Comparison of ENCODE assay signal across 10 cellular contexts in the genomic region with DNA sequence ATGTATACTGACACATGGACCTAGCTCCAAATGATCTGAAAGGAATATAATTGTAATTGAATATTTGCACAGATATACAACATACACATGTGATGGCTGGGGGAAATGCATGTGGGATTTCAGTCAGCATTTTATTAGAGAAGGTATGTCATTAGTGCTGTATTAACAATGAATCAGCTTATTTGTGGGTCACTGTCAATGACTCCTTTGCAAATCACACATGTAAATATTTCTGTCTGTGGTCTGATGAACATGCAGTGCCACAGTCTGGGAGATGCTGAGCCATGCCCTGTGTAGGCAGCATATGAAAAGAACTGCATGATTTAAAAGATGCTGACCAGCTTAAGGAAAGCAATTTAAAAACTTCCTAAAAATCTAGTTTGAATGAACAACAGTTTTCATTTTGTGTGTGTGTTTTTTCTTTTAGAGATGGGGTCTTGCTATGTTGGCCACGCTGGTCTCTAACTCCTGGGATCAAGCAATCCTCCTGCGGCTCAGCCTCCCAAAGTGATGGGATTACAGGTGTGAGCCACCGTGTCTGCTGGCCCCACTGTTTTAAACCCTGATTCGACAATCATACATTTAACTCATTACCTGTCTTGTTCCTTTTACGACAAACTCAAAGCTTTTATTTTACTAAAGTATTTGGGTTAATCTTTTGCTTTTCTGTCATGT. TPM values are rescaled to one million over a fixed set of nuclear protein-coding genes. Genes with fewer than 3 reads are reported as not detected.
A peak's percentile ranks its signal among the peaks of the same experiment; 100 is the strongest.
DNase-seq lines count a peak whose midpoint lies in the region; ATAC-seq and TF ChIP-seq lines count a peak whose summit lies in the region.
"Had no signal": no experiment of that assay in that cellular context is flagged by ENCODE, and none has a peak within 500 bp of the region (broad histone marks: within the 10 kb centered on the region; RNA-seq: fewer than 3 reads in every experiment).

No MANE protein-coding gene starts in this region.

- no peak overlapping the region for H3K14ac ChIP-seq in mesenchymal stem cell (ENCODE audit: low read length in 2 of 2)

- H4K91ac ChIP-seq in mesenchymal stem cell (ENCODE audit: low read length) = no peak overlapping the region

- no peak overlapping the region for H2BK5ac ChIP-seq in mesenchymal stem cell (ENCODE audit: low read depth, low read length, poor library complexity, severe bottlenecking)

- intact Hi-C loops in heart right ventricle (cut with DNase I) = loop anchor here in 6 of 10 donors (5.0 to 10.0 kb wide), 10 partner anchors 35 to 133 kb away; no protein-coding TSS in a partner anchor
- intact Hi-C loops in heart left ventricle (cut with DNase I) = loop anchor here in 8 of 10 donors (2.0 to 10.0 kb wide), 8 partner anchors 35 to 133 kb away; no protein-coding TSS in a partner anchor
- intact Hi-C loops in MCF 10A (cut with micrococcal nuclease) = loop anchor here (10.0 kb wide), 1 partner anchor 73 kb away; no protein-coding TSS in a partner anchor
- intact Hi-C loops in upper lobe of right lung (cut with DNase I) = no loop called here
- intact Hi-C loops in head of caudate nucleus (cut with DNase I) = no loop called here

- no peak overlapping the region for H2AK5ac ChIP-seq in mesenchymal stem cell (ENCODE audit: low read length, severe bottlenecking)

- H2AFZ ChIP-seq in mesenchymal stem cell (ENCODE audit: low read depth, low read length) = no peak overlapping the region

- H3K9me3 ChIP-seq in heart right ventricle (no peaks in the 10 kb centered on the region), heart left ventricle (no peaks in the 10 kb centered on the region), mesenchymal stem cell (ENCODE audit: control insufficient read depth, low read length) (no peaks in the 10 kb centered on the region), upper lobe of right lung (no peaks in the 10 kb centered on the region)

- no peak overlapping the region for H3K27ac Mint-ChIP-seq in MCF 10A (ENCODE audit: low read depth, unreplicated experiment)
- H3K27ac Mint-ChIP-seq: stimulated activated memory B cell treated with anti-CD40 and anti-IgM and Interleukin-4, amounts not matched to agents 10 μg/mL and 1 μg/mL and 100 μg/mL, for 72 hours had no signal

- CTCF ChIA-PET in MCF 10A (lab: Yijun Ruan, JAX) = interaction anchor here (0.7 to 5.2 kb wide), 7 partner anchors 9 to 134 kb away, joined by 3 to 36 read pairs (median 6); no protein-coding TSS in a partner anchor

- ATAC-seq in heart right ventricle (no peak), heart left ventricle (no peak), upper lobe of right lung (no peak), HG03280 (IDR thresholded peaks at IDR 0.05; ENCODE audit: unreplicated experiment) (no peak)
- ATAC-seq: GM12878; stimulated activated memory B cell treated with anti-CD40 and anti-IgM and Interleukin-4, amounts not matched to agents 10 μg/mL and 1 μg/mL and 100 μg/mL, for 72 hours had no signal

- TF ChIP-seq POLR2A in heart left ventricle (IDR thresholded peaks at IDR 0.05) = no peak

- H2BK15ac ChIP-seq in mesenchymal stem cell (ENCODE audit: low read depth, poor library complexity, severe bottlenecking) = no peak overlapping the region

- H3K9me3 Mint-ChIP-seq in MCF 10A (ENCODE audit: unreplicated experiment) = no peaks in the 10 kb centered on the region
- H3K9me3 Mint-ChIP-seq: stimulated activated memory B cell treated with anti-CD40 and anti-IgM and Interleukin-4, amounts not matched to agents 10 μg/mL and 1 μg/mL and 100 μg/mL, for 72 hours had no signal

- no peaks in the 10 kb centered on the region for H3K79me1 ChIP-seq in mesenchymal stem cell (replicated peaks; ENCODE audit: low read length, poor library complexity, severe bottlenecking)

- H2BK120ac ChIP-seq in mesenchymal stem cell (ENCODE audit: low read depth, low read length) = no peak overlapping the region

- POLR2A ChIA-PET in MCF 10A (lab: Yijun Ruan, JAX) = interaction anchor here (0.6 to 10.9 kb wide), 26 partner anchors 8 to 385 kb away, joined by 3 to 219 read pairs (median 7); partner anchors contain the start of gene KLHL24

- H2BK12ac ChIP-seq in mesenchymal stem cell (ENCODE audit: low read length in 2 of 2) = no peak overlapping the region

- BruUV-seq in MCF 10A (replicated peaks; lab: Mats Ljungman, UMichigan) = TSS peak; percentile 50

- H3K4me1 ChIP-seq in heart right ventricle (peaks cover 0 to 22% (median 0%) of the 10 kb centered on the region in 9 donors), heart left ventricle (peaks cover 0 to 17% (median 2%) of the 10 kb centered on the region in 12 donors), mesenchymal stem cell (ENCODE audit: control insufficient read depth, insufficient read depth, low read depth, low read length) (peaks cover 3% of the 10 kb centered on the region), upper lobe of right lung (peaks cover 6% of the 10 kb centered on the region)

- H3K27me3 Mint-ChIP-seq in MCF 10A (ENCODE audit: insufficient read depth, unreplicated experiment) = no peaks in the 10 kb centered on the region

- peaks cover 29% of the 10 kb centered on the region for H3K4me1 Mint-ChIP-seq in MCF 10A (ENCODE audit: insufficient read depth, unreplicated experiment)
- H3K4me1 Mint-ChIP-seq: stimulated activated memory B cell treated with anti-CD40 and anti-IgM and Interleukin-4, amounts not matched to agents 10 μg/mL and 1 μg/mL and 100 μg/mL, for 72 hours had no signal

- peak overlapping the region; percentile 93 for H3K4me3 Mint-ChIP-seq in MCF 10A (ENCODE audit: unreplicated experiment)

- H3K23ac ChIP-seq in mesenchymal stem cell (ENCODE audit: low read length in 2 of 2) = no peak overlapping the region

- WGBS in heart right ventricle, 2 donors = 95 to 96% methylated on average over 5 of the region's 5 CpGs
- WGBS in heart left ventricle, 4 donors = 92 to 96% (median 96%) methylated on average over 5 of the region's 5 CpGs
- WGBS in mesenchymal stem cell = 97% methylated on average over 3 of the region's 5 CpGs

- peak overlapping the region in 6 of 10 donors; percentile 69 to 92 (median 81) for H3K4me3 ChIP-seq in heart right ventricle
- peak overlapping the region in 4 of 12 donors; percentile 61 to 96 (median 84) for H3K4me3 ChIP-seq in heart left ventricle
- peak overlapping the region in 1 of 2 experiments; percentile 91 for H3K4me3 ChIP-seq in mesenchymal stem cell (ENCODE audit: insufficient read depth in 1 of 2, low read depth in 1 of 2, low read length in 2 of 2)
- H3K4me3 ChIP-seq in upper lobe of right lung = no peak overlapping the region
- H3K4me3 ChIP-seq: GM12878 had no signal

- H3K4ac ChIP-seq in mesenchymal stem cell (ENCODE audit: low read depth in 1 of 2, low read length in 2 of 2) = no peak overlapping the region

- H3K36me3 ChIP-seq in heart right ventricle = peaks cover 0 to 2% (median 0%) of the 10 kb centered on the region in 9 donors
- H3K36me3 ChIP-seq in heart left ventricle = no peaks in the 10 kb centered on the region
- no peaks in the 10 kb centered on the region for H3K36me3 ChIP-seq in mesenchymal stem cell (ENCODE audit: control insufficient read depth in 1 of 2, insufficient read depth in 2 of 2, low read depth in 1 of 2, low read length in 2 of 2)
- H3K36me3 ChIP-seq in upper lobe of right lung = no peaks in the 10 kb centered on the region

- no peak for DNase-seq in heart right ventricle
- no peak for DNase-seq in heart left ventricle
- DNase-seq in MCF 10A (ENCODE audit: unreplicated experiment) = no peak
- no peak for DNase-seq in mesenchymal stem cell
- no peak for DNase-seq in upper lobe of right lung
- DNase-seq in head of caudate nucleus = no peak
- DNase-seq in NCI-H2196 treated with DMSO at 0.1 percent for 48 hours (lab: John Stamatoyannopoulos, UW; ENCODE audit: unreplicated experiment) = no peak

- H3K36me3 Mint-ChIP-seq in MCF 10A (ENCODE audit: insufficient read depth, unreplicated experiment) = no peaks in the 10 kb centered on the region
- H3K36me3 Mint-ChIP-seq: stimulated activated memory B cell treated with anti-CD40 and anti-IgM and Interleukin-4, amounts not matched to agents 10 μg/mL and 1 μg/mL and 100 μg/mL, for 72 hours had no signal

- no peak overlapping the region for H3K4me2 ChIP-seq in mesenchymal stem cell (ENCODE audit: low read length, poor library complexity, severe bottlenecking)

- peak overlapping the region; percentile 74 for H3K9ac ChIP-seq in mesenchymal stem cell (ENCODE audit: low read length)

- peaks cover 0 to 6% (median 0%) of the 10 kb centered on the region in 7 donors for H3K27me3 ChIP-seq in heart right ventricle
- H3K27me3 ChIP-seq in heart left ventricle = no peaks in the 10 kb centered on the region
- H3K27me3 ChIP-seq in mesenchymal stem cell (ENCODE audit: control insufficient read depth in 1 of 2, insufficient read depth in 1 of 2, low read length in 2 of 2) = peaks cover 0 to 4% of the 10 kb centered on the region in 2 experiments
- H3K27me3 ChIP-seq in upper lobe of right lung = no peaks in the 10 kb centered on the region

- no peak overlapping the region for H4K8ac ChIP-seq in mesenchymal stem cell (ENCODE audit: low read length)

- H3K27ac ChIP-seq in heart right ventricle (peak overlapping the region in 2 of 10 donors; percentile 97), heart left ventricle (peak overlapping the region in 4 of 12 donors; percentile 81 to 95 (median 94)), mesenchymal stem cell (ENCODE audit: low read length, poor library complexity, severe bottlenecking) (no peak overlapping the region), upper lobe of right lung (peak overlapping the region; percentile 90)

- no peak overlapping the region for H3K18ac ChIP-seq in mesenchymal stem cell (ENCODE audit: low read depth in 1 of 2, low read length in 2 of 2)

- TF ChIP-seq CTCF in heart right ventricle (IDR thresholded peaks at IDR 0.05) (no peak), heart left ventricle (IDR thresholded peaks at IDR 0.05) (no peak), MCF 10A (IDR thresholded peaks at IDR 0.05; ENCODE audit: unreplicated experiment) (no peak), upper lobe of right lung (IDR thresholded peaks at IDR 0.05) (no peak)

RNA-seq across cellular contexts. Expression of gene B3GNT5, which starts 0.8 kb away (rescaled TPM):
- total RNA-seq in heart right ventricle (1 to 10 TPM; 2.0 to 9.0 (median 5.8) TPM), heart left ventricle (10 to 100 TPM in 1 of 9 donors, 1 to 10 TPM in 7, under 1 TPM in 1; 0.87 to 12.3 (median 3.6) TPM), MCF 10A (2022) (80.1 and 104 TPM in 2 replicates), upper lobe of right lung (31.0 TPM)
- polyA plus RNA-seq in heart right ventricle (1 to 10 TPM; 1.7 to 2.2 TPM), heart left ventricle (1 to 10 TPM; 1.1 to 3.0 TPM)
- polyA plus RNA-seq in mesenchymal stem cell (2013, experiment 1 of 2) = 10.6 TPM
- polyA plus RNA-seq in mesenchymal stem cell (2013, experiment 2 of 2) = 10.8 TPM

Comparison
In these comparisons a context has a peak if more than half of its experiments do, and no peak if none do; other contexts are left out.
1. intact Hi-C loops: an anchor here in heart right ventricle (5.0 to 10.0 kb wide), heart left ventricle (2.0 to 10.0 kb wide) and MCF 10A (10.0 kb wide); none called in upper lobe of right lung and head of caudate nucleus.